ENCODE assay signal across 10 cellular contexts in genomic region chr13:110538632-110539031, GRCh38. TPM values are rescaled to one million over a fixed set of nuclear protein-coding genes. Genes with fewer than 3 reads are reported as not detected.
DNase-seq lines count a peak whose midpoint lies in the region; ATAC-seq, FAIRE-seq and TF ChIP-seq lines count a peak whose summit lies in the region.
"Had no signal": no experiment of that assay in that cellular context is flagged by ENCODE, and none has a peak within 500 bp of the region (broad histone marks: within the 10 kb centered on the region; RNA-seq: fewer than 3 reads in every experiment).

No MANE protein-coding gene starts in this region.

- intact Hi-C loops in colonic mucosa (cut with DNase I) (no loop called here), ovary (cut with DNase I) (no loop called here)
- intact Hi-C loops in activated CD4-positive, alpha-beta memory T cell treated with anti-CD3 and anti-CD28 coated beads for 36 hours (cut with micrococcal nuclease), result no loop called here

- no peak for TF ChIP-seq CTCF in colonic mucosa (IDR thresholded peaks at IDR 0.05)
- TF ChIP-seq CTCF in ovary (IDR thresholded peaks at IDR 0.05), result no peak

- H3K4me3 ChIP-seq in colonic mucosa (no peak overlapping the region), ovary (no peak overlapping the region)
- H3K4me3 ChIP-seq: neural progenitor cell had no signal

- H3K27me3 Mint-ChIP-seq in activated CD4-positive, alpha-beta memory T cell treated with anti-CD3 and anti-CD28 coated beads for 36 hours, result no peaks in the 10 kb centered on the region

- H3K27ac Mint-ChIP-seq in activated CD4-positive, alpha-beta memory T cell treated with anti-CD3 and anti-CD28 coated beads for 36 hours, result no peak overlapping the region
- H3K27ac Mint-ChIP-seq: neural progenitor cell had no signal

- H3K4me1 Mint-ChIP-seq in activated CD4-positive, alpha-beta memory T cell treated with anti-CD3 and anti-CD28 coated beads for 36 hours (ENCODE audit: low read depth), result no peaks in the 10 kb centered on the region
- H3K4me1 Mint-ChIP-seq: central memory CD8-positive, alpha-beta T cell had no signal

- H3K27ac ChIP-seq in colonic mucosa, result peak overlapping the region; percentile 32
- peak overlapping the region in 1 of 2 donors; percentile 41 for H3K27ac ChIP-seq in ovary
- H3K27ac ChIP-seq: neural progenitor cell had no signal

- TF ChIP-seq EP300 in ovary (IDR thresholded peaks at IDR 0.05), result no peak

- CTCF ChIA-PET in activated CD4-positive, alpha-beta memory T cell treated with anti-CD3 and anti-CD28 coated beads for 36 hours (lab: Charles Lee), result no interaction called here

- 10 to 14% (median 13%) methylated on average over 5 of the region's 5 CpGs for WGBS in ovary, 3 donors

- ATAC-seq in HG02852 (IDR thresholded peaks at IDR 0.05; ENCODE audit: unreplicated experiment) (peak; percentile 54), GM19455 (IDR thresholded peaks at IDR 0.05; ENCODE audit: unreplicated experiment) (no peak)

- peaks cover 23% of the 10 kb centered on the region for H3K4me1 ChIP-seq in colonic mucosa
- peaks cover 18% of the 10 kb centered on the region for H3K4me1 ChIP-seq in ovary (ENCODE audit: insufficient read depth)

- no peak overlapping the region for H3K9ac ChIP-seq in colonic mucosa (ENCODE audit: low read depth in 2 of 2, low read length in 2 of 2)
- H3K9ac ChIP-seq: neural progenitor cell had no signal

- H3K9me3 ChIP-seq in colonic mucosa (no peaks in the 10 kb centered on the region), ovary (no peaks in the 10 kb centered on the region)

- no peak overlapping the region for H3K4me3 Mint-ChIP-seq in activated CD4-positive, alpha-beta memory T cell treated with anti-CD3 and anti-CD28 coated beads for 36 hours
- H3K4me3 Mint-ChIP-seq: central memory CD8-positive, alpha-beta T cell; neural progenitor cell had no signal

- POLR2A ChIA-PET in activated CD4-positive, alpha-beta memory T cell treated with anti-CD3 and anti-CD28 coated beads for 36 hours (lab: Charles Lee), result no interaction called here

- FAIRE-seq in GM12891 (lab: Jason Lieb, UNC), result peak; percentile 90

- no peaks in the 10 kb centered on the region for H3K27me3 ChIP-seq in colonic mucosa
- H3K27me3 ChIP-seq in ovary, result no peaks in the 10 kb centered on the region
- H3K27me3 ChIP-seq: neural progenitor cell had no signal

- no peaks in the 10 kb centered on the region for H3K36me3 Mint-ChIP-seq in activated CD4-positive, alpha-beta memory T cell treated with anti-CD3 and anti-CD28 coated beads for 36 hours
- H3K36me3 Mint-ChIP-seq: neural progenitor cell had no signal

- H3K9me3 Mint-ChIP-seq in activated CD4-positive, alpha-beta memory T cell treated with anti-CD3 and anti-CD28 coated beads for 36 hours, result no peaks in the 10 kb centered on the region
- H3K9me3 Mint-ChIP-seq: central memory CD8-positive, alpha-beta T cell; neural progenitor cell had no signal

- H3K36me3 ChIP-seq in colonic mucosa (no peaks in the 10 kb centered on the region), ovary (no peaks in the 10 kb centered on the region)
- H3K36me3 ChIP-seq: neural progenitor cell had no signal

- DNase-seq in GM12891 (ENCODE audit: insufficient read length, low spot score), result no peak
- DNase-seq in colonic mucosa, result no peak
- DNase-seq in ovary, result peak; percentile 59 to 74 (median 66)
- no peak for DNase-seq in activated CD4-positive, alpha-beta memory T cell treated with anti-CD3 and anti-CD28 coated beads for 36 hours
- DNase-seq in nucleus accumbens (lab: John Stamatoyannopoulos, UW), result no peak
- no peak for DNase-seq in NCI-H146 treated with DMSO at 0.1 percent for 48 hours (lab: John Stamatoyannopoulos, UW; ENCODE audit: unreplicated experiment)

- TF ChIP-seq POLR2A in GM12891 (IDR thresholded peaks at IDR 0.05; ENCODE audit: low read depth, low read length), result no peak
- TF ChIP-seq POLR2A in ovary (IDR thresholded peaks at IDR 0.05), result no peak

TF ChIP-seq in GM12891, 5 proteins besides CTCF, POLR2A, EP300 and RAD21:
- 0 out of 2 replicates have a peak, but pooled peaks have one; percentile 12 for TF ChIP-seq SPI1 (IDR thresholded peaks at IDR 0.05; ENCODE audit: low read depth, low read length)
- TF ChIP-seq POU2F2 (IDR thresholded peaks at IDR 0.05; ENCODE audit: low read depth, low read length), result no peak
- TF ChIP-seq PAX5 (IDR thresholded peaks at IDR 0.05; ENCODE audit: insufficient read depth, low read length, severe bottlenecking), result no peak
- no peak for TF ChIP-seq POLR2AphosphoS5 (IDR thresholded peaks at IDR 0.05; ENCODE audit: low read depth, low read length)
TF ChIP-seq in GM12891: peak in this region for 1.

RNA-seq across cellular contexts. Expression of gene RAB20, which starts 22.9 kb away (rescaled TPM):
- polyA plus RNA-seq in GM12891 (2012; ENCODE audit: low read depth, missing spikeins), result 24.1 TPM
- 10 to 100 TPM; 32.1 to 38.0 TPM for total RNA-seq in colonic mucosa
- total RNA-seq in ovary, result 10 to 100 TPM; 14.5 to 32.6 (median 25.8) TPM
- 10 to 100 TPM; 18.4 to 20.7 TPM for polyA plus RNA-seq in ovary
- total RNA-seq in activated CD4-positive, alpha-beta memory T cell treated with anti-CD3 and anti-CD28 coated beads for 36 hours, result 1 to 10 TPM; 1.4 to 2.1 TPM

Comparison
In these comparisons a context has a peak if more than half of its experiments do, and no peak if none do; other contexts are left out.
1. DNase-seq: peak in ovary (5 of 5); none in GM12891 (single experiment), colonic mucosa (single experiment), activated CD4-positive, alpha-beta memory T cell treated with anti-CD3 and anti-CD28 coated beads for 36 hours (single experiment), nucleus accumbens (0 of 56) and NCI-H146 treated with DMSO at 0.1 percent for 48 hours (single experiment).
2. RNA of gene RAB20, which starts 22.9 kb away (total RNA-seq): 32.1 to 38.0 TPM in colonic mucosa and 14.5 to 32.6 TPM in ovary; 1.4 to 2.1 TPM in activated CD4-positive, alpha-beta memory T cell treated with anti-CD3 and anti-CD28 coated beads for 36 hours; every median in the first group is over 4 times any median in the second.